ENCODE assay signal across 12 cellular contexts in the genomic region with DNA sequence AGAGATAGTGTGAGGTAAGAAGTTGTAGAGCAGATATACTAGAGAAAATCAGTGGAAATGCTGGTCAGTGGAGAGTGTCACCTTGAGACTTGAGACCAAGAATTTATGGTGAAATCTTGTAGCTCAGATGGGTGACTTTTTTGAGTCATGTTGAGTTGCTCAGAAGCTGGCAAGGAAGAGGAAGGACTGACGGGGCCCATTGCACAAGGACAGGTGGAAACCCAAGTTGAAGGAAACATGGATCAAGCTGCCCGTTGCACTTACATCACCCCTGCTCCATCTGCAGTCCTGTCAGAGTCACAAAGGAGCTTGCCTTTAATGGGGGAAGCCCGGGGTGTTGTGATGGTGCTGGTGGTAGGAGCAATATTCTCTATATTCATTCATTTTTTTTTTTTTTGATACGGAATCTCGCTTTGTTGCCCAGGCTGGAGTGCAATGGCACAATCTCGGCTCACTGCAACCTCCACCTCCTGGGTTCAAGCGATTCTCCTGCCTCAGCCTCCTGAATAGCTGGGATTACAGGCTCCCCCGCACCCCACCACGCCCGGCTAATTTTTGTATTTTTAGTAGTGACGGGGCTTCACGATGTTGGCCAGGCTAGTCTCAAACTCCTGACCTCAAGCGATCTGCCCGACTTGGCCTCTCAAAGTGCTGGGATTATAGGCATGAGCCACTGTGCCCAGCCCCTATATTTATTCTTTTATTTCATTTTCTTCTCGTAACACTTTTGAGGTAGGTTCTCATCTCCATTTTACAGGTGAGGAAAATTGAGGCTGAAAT. TPM values are rescaled to one million over a fixed set of nuclear protein-coding genes. Genes with fewer than 3 reads are reported as not detected.
DNase-seq lines count a peak whose midpoint lies in the region; ATAC-seq, FAIRE-seq and TF ChIP-seq lines count a peak whose summit lies in the region.
"Had no signal": no experiment of that assay in that cellular context is flagged by ENCODE, and none has a peak within 500 bp of the region (broad histone marks: within the 10 kb centered on the region; RNA-seq: fewer than 3 reads in every experiment).

No MANE protein-coding gene starts in this region.

- TF ChIP-seq CTCF in GM06990 (IDR thresholded peaks at IDR 0.05; ENCODE audit: insufficient read depth, low read length, poor library complexity, severe bottlenecking) (no peak), Loucy (conservative IDR thresholded peaks at IDR 0.05; ENCODE audit: low read length) (no peak), endothelial cell (IDR thresholded peaks at IDR 0.05; ENCODE audit: unreplicated experiment) (no peak)
- no peak for TF ChIP-seq CTCF in activated CD8-positive, alpha-beta T cell treated with anti-CD3 and anti-CD28 coated beads for 36 hours (IDR thresholded peaks at IDR 0.05)

- H3K27me3 Mint-ChIP-seq in activated CD8-positive, alpha-beta T cell treated with anti-CD3 and anti-CD28 coated beads for 36 hours, result no peaks in the 10 kb centered on the region
- H3K27me3 Mint-ChIP-seq in natural killer cell treated with Interleukin-12 subunit alpha and Interleukin-12 subunit beta and Interleukin-15 and Interleukin-18, amount 100 ng/mL, for 72 hours, result no peaks in the 10 kb centered on the region
- peaks cover 2% of the 10 kb centered on the region for H3K27me3 Mint-ChIP-seq in endothelial cell (ENCODE audit: unreplicated experiment)

- H3K36me3 ChIP-seq in GM06990 (ENCODE audit: control insufficient read depth, insufficient read depth, low read length), result no peaks in the 10 kb centered on the region; the same call in 1 of the 2 replicates
- H3K36me3 ChIP-seq in Loucy (ENCODE audit: insufficient read depth, low read length), result peaks cover 4% of the 10 kb centered on the region; the same call in 1 of the 2 replicates
- H3K36me3 ChIP-seq: cardiac muscle cell had no signal

- H3K79me2 ChIP-seq in Loucy (ENCODE audit: insufficient read depth, low read length), result peaks cover 91% of the 10 kb centered on the region

- H3K4me1 ChIP-seq in Loucy (ENCODE audit: insufficient read depth, low read length, poor library complexity, severe bottlenecking), result peaks cover 83% of the 10 kb centered on the region

- peak overlapping the region; percentile 92 for H3K27ac Mint-ChIP-seq in activated CD8-positive, alpha-beta T cell treated with anti-CD3 and anti-CD28 coated beads for 36 hours
- H3K27ac Mint-ChIP-seq in natural killer cell treated with Interleukin-12 subunit alpha and Interleukin-12 subunit beta and Interleukin-15 and Interleukin-18, amount 100 ng/mL, for 72 hours, result peak overlapping the region; percentile 83 to 87
- no peak overlapping the region for H3K27ac Mint-ChIP-seq in endothelial cell (ENCODE audit: unreplicated experiment)

- peaks cover 2% of the 10 kb centered on the region for H3K9me3 Mint-ChIP-seq in activated CD8-positive, alpha-beta T cell treated with anti-CD3 and anti-CD28 coated beads for 36 hours
- H3K9me3 Mint-ChIP-seq in natural killer cell treated with Interleukin-12 subunit alpha and Interleukin-12 subunit beta and Interleukin-15 and Interleukin-18, amount 100 ng/mL, for 72 hours, result no peaks in the 10 kb centered on the region
- H3K9me3 Mint-ChIP-seq in endothelial cell (ENCODE audit: unreplicated experiment), result no peaks in the 10 kb centered on the region

- H3K4me2 ChIP-seq in Loucy (ENCODE audit: low read depth, low read length, poor library complexity, severe bottlenecking), result peak overlapping the region; percentile 79
- H3K4me2 ChIP-seq: hepatocyte had no signal

- H3K9me3 ChIP-seq in Loucy (ENCODE audit: insufficient read depth, low read depth, low read length), result no peaks in the 10 kb centered on the region; the same call in 1 of the 2 replicates

- H3K4me3 Mint-ChIP-seq in activated CD8-positive, alpha-beta T cell treated with anti-CD3 and anti-CD28 coated beads for 36 hours, result peak overlapping the region; percentile 70
- peak overlapping the region; percentile 89 for H3K4me3 Mint-ChIP-seq in natural killer cell treated with Interleukin-12 subunit alpha and Interleukin-12 subunit beta and Interleukin-15 and Interleukin-18, amount 100 ng/mL, for 72 hours
- H3K4me3 Mint-ChIP-seq in endothelial cell (ENCODE audit: unreplicated experiment), result no peak overlapping the region

- peaks cover 28% of the 10 kb centered on the region for H3K36me3 Mint-ChIP-seq in activated CD8-positive, alpha-beta T cell treated with anti-CD3 and anti-CD28 coated beads for 36 hours (ENCODE audit: low read depth)
- peaks cover 4% of the 10 kb centered on the region for H3K36me3 Mint-ChIP-seq in natural killer cell treated with Interleukin-12 subunit alpha and Interleukin-12 subunit beta and Interleukin-15 and Interleukin-18, amount 100 ng/mL, for 72 hours
- H3K36me3 Mint-ChIP-seq in endothelial cell (ENCODE audit: low read depth, unreplicated experiment), result peaks cover 3% of the 10 kb centered on the region

- H4K20me1 ChIP-seq in Loucy (ENCODE audit: insufficient read depth, low read length, poor library complexity, severe bottlenecking), result no peaks in the 10 kb centered on the region

- no peaks in the 10 kb centered on the region for H3K27me3 ChIP-seq in GM06990 (replicated peaks; ENCODE audit: control insufficient read depth, insufficient read depth, low read length)
- H3K27me3 ChIP-seq in Loucy (ENCODE audit: insufficient read depth, low read length, poor library complexity, severe bottlenecking), result no peaks in the 10 kb centered on the region
- H3K27me3 ChIP-seq: cardiac muscle cell, hepatocyte had no signal

- peak; percentile 19 for ATAC-seq in activated CD8-positive, alpha-beta T cell treated with anti-CD3 and anti-CD28 coated beads for 36 hours
- peak; percentile 50 to 72 for ATAC-seq in natural killer cell treated with Interleukin-12 subunit alpha and Interleukin-12 subunit beta and Interleukin-15 and Interleukin-18, amount 100 ng/mL, for 72 hours

- H3F3A ChIP-seq in Loucy (ENCODE audit: low read depth), result peaks cover 11% of the 10 kb centered on the region

- intact Hi-C loops in activated CD8-positive, alpha-beta T cell treated with anti-CD3 and anti-CD28 coated beads for 36 hours (cut with micrococcal nuclease), result loop anchor here (2.0 kb wide), 1 partner anchor 13 kb away; no protein-coding TSS in a partner anchor

- H2AFZ ChIP-seq in Loucy (ENCODE audit: low read length), result no peak overlapping the region
- H2AFZ ChIP-seq: hepatocyte had no signal

- CTCF ChIA-PET in activated CD8-positive, alpha-beta T cell treated with anti-CD3 and anti-CD28 coated beads for 36 hours (lab: Charles Lee), result interaction anchor here (0.8 to 1.6 kb wide), 4 partner anchors 22 to 52 kb away, joined by 3 to 5 read pairs (median 3); no protein-coding TSS in a partner anchor

- no peaks in the 10 kb centered on the region for H3K9me2 ChIP-seq in Loucy (replicated peaks; ENCODE audit: low read depth, low read length)

- H3K9ac ChIP-seq in Loucy (ENCODE audit: low read depth, low read length, poor library complexity, severe bottlenecking), result peak overlapping the region; percentile 80

- peaks cover 81% of the 10 kb centered on the region for H3K4me1 Mint-ChIP-seq in activated CD8-positive, alpha-beta T cell treated with anti-CD3 and anti-CD28 coated beads for 36 hours (ENCODE audit: low read depth)
- peaks cover 57 to 67% of the 10 kb centered on the region in 2 donors for H3K4me1 Mint-ChIP-seq in natural killer cell treated with Interleukin-12 subunit alpha and Interleukin-12 subunit beta and Interleukin-15 and Interleukin-18, amount 100 ng/mL, for 72 hours (ENCODE audit: low read depth in 2 of 2)
- H3K4me1 Mint-ChIP-seq in endothelial cell (ENCODE audit: unreplicated experiment), result peaks cover 12% of the 10 kb centered on the region

- POLR2A ChIA-PET in activated CD8-positive, alpha-beta T cell treated with anti-CD3 and anti-CD28 coated beads for 36 hours (lab: Charles Lee), result interaction anchor here (0.7 to 3.9 kb wide), 8 partner anchors 10 to 166 kb away, joined by 3 to 18 read pairs (median 4); partner anchors contain the start of genes GPR18 and UBAC2

- DNase-seq in GM06990 (ENCODE audit: extremely low read depth, insufficient read length) (peak; percentile 20), frontal cortex (ENCODE audit: low spot score in 2 of 2) (no peak), endothelial cell (ENCODE audit: low spot score) (no peak), amygdala (lab: John Stamatoyannopoulos, UW) (no peak)
- peak; percentile 39 for DNase-seq in activated CD8-positive, alpha-beta T cell treated with anti-CD3 and anti-CD28 coated beads for 36 hours
- peak; percentile 71 for DNase-seq in natural killer cell treated with Interleukin-12 subunit alpha and Interleukin-12 subunit beta and Interleukin-15 and Interleukin-18, amount 100 ng/mL, for 72 hours (ENCODE audit: low spot score)
- DNase-seq: NCI-H2029 treated with DMSO at 0.1 percent for 48 hours had no signal

- H3K4me3 ChIP-seq in GM06990 (replicated peaks; ENCODE audit: low read depth, low read length) (peak overlapping the region; percentile 33; the same call in 1 of the 2 replicates), Loucy (ENCODE audit: low read length, poor library complexity, severe bottlenecking) (peak overlapping the region; percentile 71)
- H3K4me3 ChIP-seq: cardiac muscle cell, hepatocyte had no signal

- FAIRE-seq in frontal cortex (lab: Jason Lieb, UNC), result no peak
- FAIRE-seq: G401.6, TTC549 had no signal

RNA-seq across cellular contexts. Expression of gene UBAC2, which starts 27.4 kb away (rescaled TPM):
- total RNA-seq in activated CD8-positive, alpha-beta T cell treated with anti-CD3 and anti-CD28 coated beads for 36 hours, result 10 to 100 TPM; 63.7 to 68.4 TPM
- total RNA-seq in natural killer cell treated with Interleukin-12 subunit alpha and Interleukin-12 subunit beta and Interleukin-15 and Interleukin-18, amount 100 ng/mL, for 72 hours, result 10 to 100 TPM; 55.9 to 58.0 TPM
- 42.4 TPM for total RNA-seq in frontal cortex
- 58.6 TPM for total RNA-seq in endothelial cell (ENCODE audit: unreplicated experiment)

RNA-seq across cellular contexts. Expression of gene GPR18, which starts 30.1 kb away (rescaled TPM):
- 10 to 100 TPM; 11.4 to 11.6 TPM for total RNA-seq in activated CD8-positive, alpha-beta T cell treated with anti-CD3 and anti-CD28 coated beads for 36 hours
- 10 to 100 TPM; 13.0 to 20.6 TPM for total RNA-seq in natural killer cell treated with Interleukin-12 subunit alpha and Interleukin-12 subunit beta and Interleukin-15 and Interleukin-18, amount 100 ng/mL, for 72 hours
- not detected for total RNA-seq in frontal cortex
- total RNA-seq in endothelial cell (ENCODE audit: unreplicated experiment), result not detected
- total RNA-seq: cardiac muscle cell, hepatocyte had no signal

Comparison
In these comparisons a context has a peak if more than half of its experiments do, and no peak if none do; other contexts are left out.
1. DNase-seq: peak in GM06990 (single experiment), activated CD8-positive, alpha-beta T cell treated with anti-CD3 and anti-CD28 coated beads for 36 hours (single experiment) and natural killer cell treated with Interleukin-12 subunit alpha and Interleukin-12 subunit beta and Interleukin-15 and Interleukin-18, amount 100 ng/mL, for 72 hours (single experiment); none in frontal cortex (0 of 2), endothelial cell (single experiment) and amygdala (0 of 56).
2. RNA of gene GPR18, which starts 30.1 kb away (total RNA-seq): 13.0 to 20.6 TPM in natural killer cell treated with Interleukin-12 subunit alpha and Interleukin-12 subunit beta and Interleukin-15 and Interleukin-18, amount 100 ng/mL, for 72 hours and 11.4 to 11.6 TPM in activated CD8-positive, alpha-beta T cell treated with anti-CD3 and anti-CD28 coated beads for 36 hours; not detected in endothelial cell (single experiment) and not detected in frontal cortex (single experiment); every median in the first group is over 10 times any median in the second.